ENCODE assay signal across 1 cellular context in genomic region chrX:119401569-119401968, GRCh38.
TF ChIP-seq lines count a peak whose summit lies in the region.

No MANE protein-coding gene starts in this region.

TF ChIP-seq in HepG2, 621 proteins besides CTCF, POLR2A, EP300 and RAD21:
- no peak for TF ChIP-seq ZNF18 (CRISPR knock-in tag; IDR thresholded peaks at IDR 0.05; ENCODE audit: insufficient replicate concordance)
TF ChIP-seq in HepG2: peak in this region for 0.
